Comparison of ENCODE assay signal across 27 cellular contexts in genomic region chr2:16314001-16314400, GRCh38.
"Had no signal": no experiment of that assay in that cellular context is flagged by ENCODE, and none has a peak within 500 bp of the region (broad histone marks: within the 10 kb centered on the region; RNA-seq: fewer than 3 reads in every experiment).

No MANE protein-coding gene starts in this region.

- H3K27me3 ChIP-seq: colonic mucosa, dorsolateral prefrontal cortex, esophagus squamous epithelium, foreskin keratinocyte, gastroesophageal sphincter had no signal

- ATAC-seq: effector memory CD8-positive, alpha-beta T cell; esophagus mucosa; foreskin keratinocyte; gastrocnemius medialis; gastroesophageal sphincter; heart left ventricle; heart right ventricle had no signal

- H3K27ac ChIP-seq: colonic mucosa, coronary artery, dorsolateral prefrontal cortex, epithelial cell of prostate, esophagus muscularis mucosa, esophagus squamous epithelium, foreskin keratinocyte, gastrocnemius medialis, gastroesophageal sphincter, heart left ventricle, heart right ventricle had no signal

- H3K36me3 ChIP-seq: colonic mucosa, esophagus muscularis mucosa, esophagus squamous epithelium, gastrocnemius medialis, gastroesophageal sphincter, heart left ventricle, heart right ventricle had no signal

- H3K9me3 ChIP-seq: colonic mucosa, esophagus muscularis mucosa, esophagus squamous epithelium, gastrocnemius medialis, gastroesophageal sphincter, heart left ventricle had no signal

- DNase-seq: colonic mucosa; cortex of kidney; dermis blood vessel endothelial cell; effector CD4-positive, alpha-beta T cell; effector CD8-positive, alpha-beta T cell; effector memory CD4-positive, alpha-beta T cell; effector memory CD8-positive, alpha-beta T cell; endodermal cell; erythroblast; esophagus squamous epithelium; foreskin fibroblast; foreskin keratinocyte; foreskin melanocyte; gastrocnemius medialis; glutamatergic neuron; heart left ventricle; heart right ventricle had no signal

- H3K4me1 ChIP-seq: colonic mucosa, esophagus muscularis mucosa, esophagus squamous epithelium, foreskin keratinocyte, gastrocnemius medialis, gastroesophageal sphincter had no signal

- H3K4me3 ChIP-seq: colonic mucosa, coronary artery, dorsolateral prefrontal cortex, esophagus muscularis mucosa, esophagus squamous epithelium, gastrocnemius medialis, gastroesophageal sphincter, heart left ventricle, heart right ventricle had no signal

- FAIRE-seq: colon, endometrium, endothelial cell of umbilical vein, frontal cortex had no signal
